Comparison of ENCODE assay signal across 1 cellular context in the genomic region with DNA sequence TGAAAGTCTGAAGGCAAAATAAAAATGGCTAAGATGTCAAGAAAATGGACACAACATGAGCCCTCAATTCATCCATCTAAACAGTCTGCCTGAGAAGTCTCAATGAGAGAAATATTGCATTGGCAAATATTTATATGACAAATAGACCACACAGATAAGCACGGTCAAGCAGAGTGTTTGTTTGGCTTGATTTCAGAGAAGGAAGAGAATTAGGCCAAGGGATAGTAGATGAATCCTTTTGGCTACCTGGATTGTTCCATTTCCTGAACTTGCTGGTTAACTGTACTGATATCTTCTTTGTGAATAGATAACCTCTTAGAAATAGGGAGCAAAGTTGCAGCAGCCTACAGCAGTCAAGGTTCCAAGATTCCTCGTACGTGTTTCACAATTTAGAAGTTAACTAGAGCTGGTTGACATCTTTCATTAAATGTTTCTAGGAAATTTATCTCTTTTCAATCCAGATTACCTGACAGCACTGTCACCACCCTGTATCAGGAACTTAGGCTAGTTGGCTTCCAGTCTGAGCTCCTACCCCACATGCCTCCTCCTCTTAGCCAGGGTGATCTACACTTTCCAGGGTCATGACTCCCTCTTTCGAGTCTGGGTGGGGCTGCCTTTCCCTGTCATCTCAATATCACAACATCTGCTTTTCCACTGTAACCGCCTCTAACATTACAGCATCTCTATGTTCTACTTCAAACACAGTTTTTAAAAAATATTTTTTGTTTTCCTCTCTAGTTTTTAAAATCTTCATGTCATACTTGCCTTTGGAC.
TF ChIP-seq lines count a peak whose summit lies in the region.

No MANE protein-coding gene starts in this region.

TF ChIP-seq in GM23338, 12 proteins besides CTCF, POLR2A, EP300 and RAD21 (continued from another document):
- TF ChIP-seq, protein P1, sequence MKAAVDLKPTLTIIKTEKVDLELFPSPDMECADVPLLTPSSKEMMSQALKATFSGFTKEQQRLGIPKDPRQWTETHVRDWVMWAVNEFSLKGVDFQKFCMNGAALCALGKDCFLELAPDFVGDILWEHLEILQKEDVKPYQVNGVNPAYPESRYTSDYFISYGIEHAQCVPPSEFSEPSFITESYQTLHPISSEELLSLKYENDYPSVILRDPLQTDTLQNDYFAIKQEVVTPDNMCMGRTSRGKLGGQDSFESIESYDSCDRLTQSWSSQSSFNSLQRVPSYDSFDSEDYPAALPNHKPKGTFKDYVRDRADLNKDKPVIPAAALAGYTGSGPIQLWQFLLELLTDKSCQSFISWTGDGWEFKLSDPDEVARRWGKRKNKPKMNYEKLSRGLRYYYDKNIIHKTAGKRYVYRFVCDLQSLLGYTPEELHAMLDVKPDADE (IDR thresholded peaks at IDR 0.05) = no peak
- TF ChIP-seq POLR2AphosphoS5 (IDR thresholded peaks at IDR 0.05; ENCODE audit: low read depth) = no peak
- no peak for TF ChIP-seq NANOG (IDR thresholded peaks at IDR 0.05; ENCODE audit: borderline replicate concordance)
